21 cellular contexts compared by ENCODE assay signal in genomic region chr5:91541696-91542095, GRCh38.
DNase-seq lines count a peak whose midpoint lies in the region; ATAC-seq and TF ChIP-seq lines count a peak whose summit lies in the region.
"Had no signal": no experiment of that assay in that cellular context is flagged by ENCODE, and none has a peak within 500 bp of the region (broad histone marks: within the 10 kb centered on the region; RNA-seq: fewer than 3 reads in every experiment).

No MANE protein-coding gene starts in this region.

- no peak overlapping the region for H3K27ac ChIP-seq in PC-3 (ENCODE audit: low read length)
- H3K27ac ChIP-seq: ascending aorta, esophagus muscularis mucosa, left ventricle myocardium inferior, thyroid gland had no signal

- H3K4me1 ChIP-seq in PC-3 (ENCODE audit: insufficient read depth, low read length): no peaks in the 10 kb centered on the region
- H3K4me1 ChIP-seq: ascending aorta, BE2C, esophagus muscularis mucosa, left ventricle myocardium inferior, thyroid gland had no signal

- DNase-seq in EL (peak; percentile 44), PC-3 (peak; percentile 69), epithelial cell of esophagus (ENCODE audit: low read depth) (peak; percentile 58), non-pigmented ciliary epithelial cell (ENCODE audit: low read depth) (peak; percentile 20), CD14-positive monocyte (ENCODE audit: low spot score) (no peak), HEK293T (ENCODE audit: extremely low spot score) (no peak), GM10266 (ENCODE audit: extremely low spot score) (no peak)
- no peak for DNase-seq in activated T-cell treated with anti-CD3 and anti-CD28 coated beads, Interleukin-2, amount 50 U/mL, for 1 hour
- DNase-seq: activated effector memory CD4-positive, alpha-beta T cell treated with Interleukin-2 at 50 U/mL for 16 hours; BE2C; DMS79; KG1; left ventricle myocardium inferior; NCI-H1417; SHP77 treated with DMSO at 0.1 percent for 48 hours; small intestine; thyroid gland had no signal

- no peaks in the 10 kb centered on the region for H3K4me1 Mint-ChIP-seq in CD14-positive monocyte

- no peaks in the 10 kb centered on the region for H4K20me1 ChIP-seq in PC-3 (ENCODE audit: low read length)

- ATAC-seq in PC-3: peak; percentile 87
- ATAC-seq: activated CD4-positive, CD25-positive, alpha-beta regulatory T cell treated with anti-CD3 and anti-CD28 coated beads, Interleukin-2, amount 50 U/mL, for 24 hours had no signal

- H3K79me2 ChIP-seq in PC-3 (ENCODE audit: low read length): no peaks in the 10 kb centered on the region

- H3K9me2 ChIP-seq in PC-3 (replicated peaks; ENCODE audit: low read length): no peaks in the 10 kb centered on the region

- H3K4me3 ChIP-seq in PC-3 (ENCODE audit: low read length): no peak overlapping the region
- H3K4me3 ChIP-seq in epithelial cell of esophagus (ENCODE audit: low read length): no peak overlapping the region
- H3K4me3 ChIP-seq: ascending aorta, esophagus muscularis mucosa, left ventricle myocardium inferior, thyroid gland had no signal

- no peak overlapping the region for H3K4me3 Mint-ChIP-seq in CD14-positive monocyte
- H3K4me3 Mint-ChIP-seq: T-helper 2 cell treated with Interferon-gamma antibody and Interleukin-4, amounts not matched to agents 5 μg/mL and 100 μg/mL, for 36 hours had no signal

- TF ChIP-seq CTCF in PC-3 (conservative IDR thresholded peaks at IDR 0.05; ENCODE audit: low read depth, low read length) (no peak), epithelial cell of esophagus (IDR thresholded peaks at IDR 0.05; ENCODE audit: insufficient read depth, low read depth, low read length, missing control alignments) (no peak), CD14-positive monocyte (IDR thresholded peaks at IDR 0.05) (no peak), GM10266 (IDR thresholded peaks at IDR 0.05; ENCODE audit: control insufficient read depth, insufficient read depth, low read depth, missing control alignments) (no peak)

- H3K27me3 ChIP-seq in PC-3 (ENCODE audit: low read length): no peaks in the 10 kb centered on the region
- H3K27me3 ChIP-seq: ascending aorta, BE2C, esophagus muscularis mucosa, thyroid gland had no signal

- intact Hi-C loops in PC-3 (cut with micrococcal nuclease): no loop called here
- intact Hi-C loops in CD14-positive monocyte (cut with micrococcal nuclease): no loop called here

- H3K9me3 Mint-ChIP-seq in CD14-positive monocyte: peaks cover 0 to 6% (median 2%) of the 10 kb centered on the region in 7 donors
- H3K9me3 Mint-ChIP-seq: T-helper 2 cell treated with Interferon-gamma antibody and Interleukin-4, amounts not matched to agents 5 μg/mL and 100 μg/mL, for 36 hours had no signal

- H3K27me3 Mint-ChIP-seq in CD14-positive monocyte (ENCODE audit: low read depth in 3 of 3): peaks cover 0 to 2% (median 2%) of the 10 kb centered on the region in 3 donors

- CTCF ChIA-PET in PC-3 (lab: Charles Lee) (no interaction called here), HEK293T (lab: Yijun Ruan, JAX) (no interaction called here)

- H3K4me2 ChIP-seq in PC-3 (ENCODE audit: low read length): no peak overlapping the region

- H3F3A ChIP-seq in PC-3 (ENCODE audit: low read length, unreplicated experiment): no peaks in the 10 kb centered on the region

- no peaks in the 10 kb centered on the region for H3K36me3 ChIP-seq in PC-3 (ENCODE audit: low read depth, low read length)
- H3K36me3 ChIP-seq: ascending aorta, BE2C, esophagus muscularis mucosa, left ventricle myocardium inferior, thyroid gland had no signal

- BruUV-seq in PC-3 (replicated peaks; lab: Mats Ljungman, UMichigan): no TSS peak

- POLR2A ChIA-PET in PC-3 (lab: Charles Lee; ENCODE audit: unreplicated experiment) (no interaction called here), HEK293T (lab: Yijun Ruan, JAX) (no interaction called here)

- no peak overlapping the region for H3K9ac ChIP-seq in PC-3 (ENCODE audit: low read length)

- no peak overlapping the region for H2AFZ ChIP-seq in PC-3 (ENCODE audit: low read length)

- H3K36me3 Mint-ChIP-seq in CD14-positive monocyte: no peaks in the 10 kb centered on the region

- H3K27ac Mint-ChIP-seq in CD14-positive monocyte: no peak overlapping the region
- H3K27ac Mint-ChIP-seq: T-helper 2 cell treated with Interferon-gamma antibody and Interleukin-4, amounts not matched to agents 5 μg/mL and 100 μg/mL, for 36 hours had no signal

- no peaks in the 10 kb centered on the region for H3K9me3 ChIP-seq in PC-3 (ENCODE audit: low read length)
- H3K9me3 ChIP-seq: BE2C, thyroid gland had no signal

TF ChIP-seq in HEK293T, 16 proteins besides CTCF, POLR2A, EP300 and RAD21:
- TF ChIP-seq L3MBTL2 (conservative IDR thresholded peaks at IDR 0.05): no peak
- no peak for TF ChIP-seq ARNT (IDR thresholded peaks at IDR 0.05)
- TF ChIP-seq TARDBP (IDR thresholded peaks at IDR 0.05): no peak
- no peak for TF ChIP-seq ELF4 (IDR thresholded peaks at IDR 0.05)
- TF ChIP-seq SP1 (IDR thresholded peaks at IDR 0.05): no peak
- no peak for TF ChIP-seq ZNF384 (IDR thresholded peaks at IDR 0.05)
- no peak for TF ChIP-seq BHLHE40 (IDR thresholded peaks at IDR 0.05; ENCODE audit: borderline replicate concordance)
- no peak for TF ChIP-seq FOXK2 (IDR thresholded peaks at IDR 0.05)
- TF ChIP-seq HDGF (IDR thresholded peaks at IDR 0.05; ENCODE audit: borderline replicate concordance): no peak

Comparison
In these comparisons a context has a peak if more than half of its experiments do, and no peak if none do; other contexts are left out.
1. DNase-seq: peak in EL (single experiment), PC-3 (single experiment), epithelial cell of esophagus (single experiment) and non-pigmented ciliary epithelial cell (single experiment); none in activated T-cell treated with anti-CD3 and anti-CD28 coated beads, Interleukin-2, amount 50 U/mL, for 1 hour (single experiment), CD14-positive monocyte (single experiment), HEK293T (single experiment) and GM10266 (single experiment).